ENCODE assay signal across 17 cellular contexts in genomic region chr1:83959824-83960441, GRCh38. TPM values are rescaled to one million over a fixed set of nuclear protein-coding genes. Genes with fewer than 3 reads are reported as not detected.
DNase-seq lines count a peak whose midpoint lies in the region; ATAC-seq, FAIRE-seq and TF ChIP-seq lines count a peak whose summit lies in the region.
"Had no signal": no experiment of that assay in that cellular context is flagged by ENCODE, and none has a peak within 500 bp of the region (broad histone marks: within the 10 kb centered on the region; RNA-seq: fewer than 3 reads in every experiment).

No MANE protein-coding gene starts in this region.

- H3K9ac ChIP-seq in SK-N-SH (no peak overlapping the region), H1 (replicated peaks in 1 of 4; ENCODE audit: extremely low read depth in 1 of 4, low read depth in 3 of 4, low read length in 3 of 4) (no peak overlapping the region)

- H3K4me1 ChIP-seq in SK-N-SH (ENCODE audit: control insufficient read depth in 1 of 2, insufficient read depth in 2 of 2, low read depth in 1 of 2, low read length in 1 of 2) (peaks cover 9% of the 10 kb centered on the region in 2 experiments; a peak in 2 of 4 replicates), H1 (replicated peaks in 1 of 4; ENCODE audit: control insufficient read depth in 3 of 4, insufficient read depth in 4 of 4, low read length in 3 of 4) (peaks cover 0 to 2% (median 0%) of the 10 kb centered on the region in 4 experiments; a peak in 2 of 7 replicates)

- no peaks in the 10 kb centered on the region for H3K27me3 ChIP-seq in SK-N-SH (ENCODE audit: insufficient read depth)
- no peaks in the 10 kb centered on the region for H3K27me3 ChIP-seq in H1 (replicated peaks in 1 of 4; ENCODE audit: control insufficient read depth in 3 of 4, extremely low read depth in 1 of 4, insufficient read depth in 3 of 4, low read length in 3 of 4)
- H3K27me3 ChIP-seq: cardiac muscle cell, ovary had no signal

- H3K79me1 ChIP-seq in H1 (ENCODE audit: low read depth, low read length): no peaks in the 10 kb centered on the region

- POLR2A ChIA-PET in SK-N-SH (lab: Yijun Ruan, JAX) (no interaction called here), H1 (lab: Charles Lee; ENCODE audit: partially characterized antibody) (interaction anchor here (1.1 kb wide), 1 partner anchor 9 kb away, joined by 3 read pairs; no protein-coding TSS in a partner anchor)

- H3K14ac ChIP-seq in H1 (ENCODE audit: insufficient read length): no peak overlapping the region

- WGBS in SK-N-SH (ENCODE audit: low lambda C conversion rate): 17% methylated on average over 1 of the region's 1 CpG
- WGBS in H1 (ENCODE audit: extremely low coverage in 1 of 2, insufficient coverage in 1 of 2, insufficient read length in 1 of 2, insufficient replicate concordance in 2 of 2, low coverage in 1 of 2, low lambda C conversion rate in 2 of 2, missing lambda C conversion rate in 1 of 2), 2 experiments: 95% methylated on average over 1 of the region's 1 CpG; no CpG with 5 or more reads in 1 of the 2 experiments

- H3K18ac ChIP-seq in H1 (ENCODE audit: extremely low read depth, low read length): no peak overlapping the region

- no peaks in the 10 kb centered on the region for H3K23me2 ChIP-seq in H1 (ENCODE audit: low read depth, low read length)

- H2BK5ac ChIP-seq in H1 (ENCODE audit: low read depth, low read length): no peak overlapping the region

- no peaks in the 10 kb centered on the region for H3K36me3 ChIP-seq in SK-N-SH (replicated peaks in 1 of 2; ENCODE audit: control insufficient read depth in 1 of 2, insufficient read depth in 2 of 2, low read length in 1 of 2)
- H3K36me3 ChIP-seq in H1 (ENCODE audit: control insufficient read depth in 2 of 4, insufficient read depth in 4 of 4, low read length in 3 of 4): no peaks in the 10 kb centered on the region
- H3K36me3 ChIP-seq: cardiac muscle cell, ovary had no signal

- H2BK20ac ChIP-seq in H1 (ENCODE audit: low read length): no peak overlapping the region

- FAIRE-seq in H1 (lab: Jason Lieb, UNC): no peak
- no peak for FAIRE-seq in GM12892 (lab: Jason Lieb, UNC)
- FAIRE-seq: G401.6 had no signal

- H3K4ac ChIP-seq in H1 (replicated peaks; ENCODE audit: insufficient read length, low read depth, low read length): no peak overlapping the region

- no peak overlapping the region for H2BK120ac ChIP-seq in H1 (replicated peaks; ENCODE audit: low read depth, low read length)

- H2AFZ ChIP-seq in SK-N-SH (ENCODE audit: low read depth) (no peak overlapping the region), H1 (ENCODE audit: low read length) (no peak overlapping the region)

- H3K9me3 ChIP-seq in SK-N-SH (no peaks in the 10 kb centered on the region), H1 (ENCODE audit: insufficient read depth in 2 of 2, low read depth in 1 of 2, low read length in 1 of 2) (no peaks in the 10 kb centered on the region)
- H3K9me3 ChIP-seq: ovary had no signal

- no peaks in the 10 kb centered on the region for H3K9me2 ChIP-seq in SK-N-SH

- H2BK15ac ChIP-seq in H1 (ENCODE audit: low read length): no peak overlapping the region

- no peak overlapping the region for H3K23ac ChIP-seq in H1 (ENCODE audit: insufficient read length)

- no peak for TF ChIP-seq POLR2A in H1 (IDR thresholded peaks at IDR 0.05; ENCODE audit: control extremely low read depth in 1 of 2, low read depth in 2 of 2, low read length in 2 of 2)
- TF ChIP-seq POLR2A in GM12892 (IDR thresholded peaks at IDR 0.05; ENCODE audit: low read depth, low read length): no peak

- H2AK5ac ChIP-seq in H1 (ENCODE audit: low read depth, low read length): no peak overlapping the region

- TF ChIP-seq EP300 in SK-N-SH (IDR thresholded peaks at IDR 0.05; ENCODE audit: borderline replicate concordance in 1 of 2, low read depth in 1 of 2, low read length in 1 of 2): peak; percentile 22 to 91; a peak in 2 of 4 replicates
- TF ChIP-seq EP300 in H1 (IDR thresholded peaks at IDR 0.05; ENCODE audit: borderline replicate concordance in 1 of 2, low read depth in 2 of 2, low read length in 2 of 2): no peak

- H3K56ac ChIP-seq in H1 (replicated peaks; ENCODE audit: insufficient read length, low read depth, low read length): no peak overlapping the region

- TF ChIP-seq RAD21 in SK-N-SH (IDR thresholded peaks at IDR 0.05; ENCODE audit: low read length) (no peak), H1 (IDR thresholded peaks at IDR 0.05 in 1 of 2, conservative IDR thresholded peaks at IDR 0.05 in 1 of 2; ENCODE audit: low read depth in 2 of 2, low read length in 2 of 2) (no peak)

- H3K4me3 ChIP-seq in SK-N-SH (ENCODE audit: low read depth in 2 of 2, low read length in 1 of 2): no peak overlapping the region
- H3K4me3 ChIP-seq in H1 (ENCODE audit: extremely low read depth in 1 of 4, insufficient read depth in 2 of 4, low read depth in 3 of 4, low read length in 4 of 4): no peak overlapping the region
- H3K4me3 ChIP-seq: cardiac muscle cell, ovary, smooth muscle cell had no signal

- H4K20me1 ChIP-seq in SK-N-SH (ENCODE audit: insufficient read depth) (no peaks in the 10 kb centered on the region), H1 (replicated peaks in 1 of 2; ENCODE audit: control insufficient read depth in 1 of 2, insufficient read depth in 2 of 2, low read length in 2 of 2) (no peaks in the 10 kb centered on the region)

- no peak overlapping the region for H4K91ac ChIP-seq in H1 (replicated peaks; ENCODE audit: insufficient read length, low read length)

- peaks cover 22% of the 10 kb centered on the region for H3F3A ChIP-seq in SK-N-SH (replicated peaks; ENCODE audit: insufficient read depth)

- no peak overlapping the region; the same call in 1 of the 2 replicates for H3K4me2 ChIP-seq in SK-N-SH
- H3K4me2 ChIP-seq in H1 (ENCODE audit: insufficient read depth in 1 of 2, low read depth in 2 of 2, low read length in 2 of 2): no peak overlapping the region
- H3K4me2 ChIP-seq: smooth muscle cell had no signal

- TF ChIP-seq CTCF in SK-N-SH (IDR thresholded peaks at IDR 0.05) (no peak), H1 (IDR thresholded peaks at IDR 0.05; ENCODE audit: control extremely low read depth in 1 of 3, insufficient read depth in 1 of 3, low read depth in 1 of 3, low read length in 3 of 3) (no peak)

- peak; percentile 10 for DNase-seq in GM04504 (ENCODE audit: low read depth)
- no peak for DNase-seq in SK-N-SH
- no peak for DNase-seq in H1 (ENCODE audit: low read depth in 1 of 2, low spot score in 2 of 2)
- DNase-seq in stromal cell of bone marrow (ENCODE audit: low read depth): peak; percentile 21
- DNase-seq in GM12892 (ENCODE audit: insufficient read length): no peak
- no peak for DNase-seq in stimulated activated CD4-positive, alpha-beta T cell treated with anti-CD3 and anti-CD28 coated beads, Interleukin-4, amount 100 ng/mL, for 4 hours
- DNase-seq: activated CD4-positive, CD25-positive, alpha-beta regulatory T cell treated with anti-CD3 and anti-CD28 coated beads, Interleukin-2, amount 50 U/mL, for 72 hours; activated CD8-positive, alpha-beta memory T cell treated with anti-CD3 and anti-CD28 coated beads, Interleukin-2, amount 10 ng/mL, durations not matched to agents 7 days and 5 days; activated gamma-delta T cell; CD4-positive, alpha-beta memory T cell; NCI-H2081; NCI-H774; ovary had no signal

- H4K8ac ChIP-seq in H1 (ENCODE audit: extremely low read depth, insufficient read depth, low read length): no peak overlapping the region

- H3K79me2 ChIP-seq in SK-N-SH (ENCODE audit: insufficient read depth): no peaks in the 10 kb centered on the region
- no peaks in the 10 kb centered on the region for H3K79me2 ChIP-seq in H1 (ENCODE audit: control insufficient read depth in 1 of 2, insufficient read depth in 2 of 2, low read length in 2 of 2)

- CTCF ChIA-PET in SK-N-SH (lab: Yijun Ruan, JAX) (interaction anchor here (0.7 to 1.2 kb wide), 4 partner anchors 15 to 985 kb away, joined by 3 to 4 read pairs (median 3); no protein-coding TSS in a partner anchor), H1 (lab: Charles Lee; ENCODE audit: partially characterized antibody) (interaction anchor here (1.3 kb wide), 1 partner anchor 28 kb away, joined by 3 read pairs; no protein-coding TSS in a partner anchor)

- peak overlapping the region; percentile 43 to 50 for H3K27ac ChIP-seq in SK-N-SH (ENCODE audit: low read depth in 2 of 2, low read length in 1 of 2)
- H3K27ac ChIP-seq in H1 (ENCODE audit: low read depth, low read length): no peak overlapping the region
- H3K27ac ChIP-seq: cardiac muscle cell, ovary had no signal

- no peak for ATAC-seq in HG02870 (IDR thresholded peaks at IDR 0.05; ENCODE audit: unreplicated experiment)
- ATAC-seq: activated CD8-positive, alpha-beta memory T cell treated with anti-CD3 and anti-CD28 coated beads, Interleukin-2, amount 10 ng/mL, durations not matched to agents 7 days and 5 days had no signal

- H2BK12ac ChIP-seq in H1 (ENCODE audit: low read depth, low read length): no peak overlapping the region

- H4K5ac ChIP-seq in H1 (ENCODE audit: insufficient read length, low read depth, low read length): no peak overlapping the region

TF ChIP-seq in SK-N-SH, 30 proteins besides CTCF, POLR2A, EP300 and RAD21 (continues in another document):
- TF ChIP-seq TCF12 (IDR thresholded peaks at IDR 0.05) (peak; percentile 98), SMC3 (IDR thresholded peaks at IDR 0.05; ENCODE audit: low read depth, low read length) (no peak), FOSL2 (IDR thresholded peaks at IDR 0.05; ENCODE audit: borderline replicate concordance, low read depth) (peak; percentile 91; the same call in 1 of the 2 replicates)

TF ChIP-seq in H1, 55 proteins besides CTCF, POLR2A, EP300 and RAD21:
- TF ChIP-seq CREB1 (IDR thresholded peaks at IDR 0.05) (no peak), CEBPB (IDR thresholded peaks at IDR 0.05; ENCODE audit: low read depth, low read length) (peak; percentile 39; the same call in 1 of the 2 replicates)

RNA-seq across cellular contexts. Expression of gene TTLL7, which starts 39.0 kb away (rescaled TPM):
- polyA plus RNA-seq in SK-N-SH (2012; rRNA removed) (7.3 and 11.5 TPM in 2 replicates), H1 (2011; rRNA removed) (1.7 and 1.9 TPM in 2 replicates)
- polyA plus RNA-seq in SK-N-SH (2012; cell fraction: cytosol; rRNA removed): 7.2 and 7.3 TPM in 2 replicates
- 11.3 and 29.3 TPM in 2 replicates for polyA plus RNA-seq in SK-N-SH (2012; cell fraction: nucleus; rRNA removed)
- 6.4 and 7.9 TPM in 2 replicates for total RNA-seq in H1 (2021; fragmentation: NEBNext Ultra II Directional; extraction: Animal tissue kit (Norgen Biotek cat#: 25700))
- polyA plus RNA-seq in H1 (2011; cell fraction: cytosol; rRNA removed): 1.3 TPM
- 2.7 TPM for polyA plus RNA-seq in H1 (2011; cell fraction: nucleus; rRNA removed)
- 2.9 to 4.2 TPM (median 4.0 TPM) in 4 replicates for polyA plus RNA-seq in H1 (2012, experiment 1 of 2)
- 0.16 TPM for polyA plus RNA-seq in H1 (2012, experiment 2 of 2)
- polyA plus RNA-seq in H1 (2013, experiment 1 of 2): 2.3 TPM
- polyA plus RNA-seq in H1 (2013, experiment 2 of 2): 2.6 TPM
- polyA minus RNA-seq in H1 (2011; rRNA and poly(A)+ RNA removed): 4.8 and 8.9 TPM in 2 replicates
- polyA minus RNA-seq in H1 (2011; cell fraction: cytosol; rRNA and poly(A)+ RNA removed): 3.8 TPM
- 12.8 TPM for polyA minus RNA-seq in H1 (2011; cell fraction: nucleus; rRNA and poly(A)+ RNA removed)
- not detected for polyA plus RNA-seq in GM12892 (2012; ENCODE audit: missing spikeins)

Comparison
In these comparisons a context has a peak if more than half of its experiments do, and no peak if none do; other contexts are left out.
1. DNase-seq: peak in GM04504 (single experiment) and stromal cell of bone marrow (single experiment); none in SK-N-SH (single experiment), H1 (0 of 2), GM12892 (single experiment) and stimulated activated CD4-positive, alpha-beta T cell treated with anti-CD3 and anti-CD28 coated beads, Interleukin-4, amount 100 ng/mL, for 4 hours (0 of 2).